1 cellular context compared by ENCODE assay signal in the genomic region with DNA sequence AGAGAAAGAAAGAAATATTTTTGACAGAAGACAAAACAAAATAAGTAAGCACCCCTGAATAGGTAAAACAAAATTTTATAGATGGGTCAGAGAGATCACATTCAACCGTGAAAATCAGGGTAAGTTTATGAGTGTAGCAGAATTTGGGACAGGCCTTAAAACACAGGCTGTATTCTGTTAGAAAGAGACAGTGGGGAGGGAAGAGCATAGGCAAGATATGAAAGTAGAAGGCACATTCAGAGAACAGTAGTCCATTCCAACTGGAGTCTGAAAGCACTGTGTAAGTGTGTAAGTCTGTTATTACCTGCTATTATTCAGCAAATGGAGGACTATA.
TF ChIP-seq lines count a peak whose summit lies in the region.

No MANE protein-coding gene starts in this region.

TF ChIP-seq in A549, 52 proteins besides CTCF, POLR2A, EP300 and RAD21 (continued from another document):
- TF ChIP-seq, protein P1, sequence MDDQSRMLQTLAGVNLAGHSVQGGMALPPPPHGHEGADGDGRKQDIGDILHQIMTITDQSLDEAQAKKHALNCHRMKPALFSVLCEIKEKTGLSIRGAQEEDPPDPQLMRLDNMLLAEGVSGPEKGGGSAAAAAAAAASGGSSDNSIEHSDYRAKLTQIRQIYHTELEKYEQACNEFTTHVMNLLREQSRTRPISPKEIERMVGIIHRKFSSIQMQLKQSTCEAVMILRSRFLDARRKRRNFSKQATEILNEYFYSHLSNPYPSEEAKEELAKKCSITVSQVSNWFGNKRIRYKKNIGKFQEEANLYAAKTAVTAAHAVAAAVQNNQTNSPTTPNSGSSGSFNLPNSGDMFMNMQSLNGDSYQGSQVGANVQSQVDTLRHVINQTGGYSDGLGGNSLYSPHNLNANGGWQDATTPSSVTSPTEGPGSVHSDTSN (IDR thresholded peaks at IDR 0.05): no peak
- no peak for TF ChIP-seq CHD4 (IDR thresholded peaks at IDR 0.05; ENCODE audit: borderline replicate concordance)
- TF ChIP-seq FOSB (CRISPR knock-in tag; IDR thresholded peaks at IDR 0.05): no peak
- TF ChIP-seq HOXB13 (CRISPR knock-in tag; IDR thresholded peaks at IDR 0.05; ENCODE audit: low read depth): no peak
- no peak for TF ChIP-seq NPAS2 (CRISPR knock-in tag; IDR thresholded peaks at IDR 0.05; ENCODE audit: borderline replicate concordance)
- TF ChIP-seq TP53 (CRISPR knock-in tag; IDR thresholded peaks at IDR 0.05): no peak
- TF ChIP-seq, protein P2, sequence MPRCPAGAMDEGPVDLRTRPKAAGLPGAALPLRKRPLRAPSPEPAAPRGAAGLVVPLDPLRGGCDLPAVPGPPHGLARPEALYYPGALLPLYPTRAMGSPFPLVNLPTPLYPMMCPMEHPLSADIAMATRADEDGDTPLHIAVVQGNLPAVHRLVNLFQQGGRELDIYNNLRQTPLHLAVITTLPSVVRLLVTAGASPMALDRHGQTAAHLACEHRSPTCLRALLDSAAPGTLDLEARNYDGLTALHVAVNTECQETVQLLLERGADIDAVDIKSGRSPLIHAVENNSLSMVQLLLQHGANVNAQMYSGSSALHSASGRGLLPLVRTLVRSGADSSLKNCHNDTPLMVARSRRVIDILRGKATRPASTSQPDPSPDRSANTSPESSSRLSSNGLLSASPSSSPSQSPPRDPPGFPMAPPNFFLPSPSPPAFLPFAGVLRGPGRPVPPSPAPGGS (IDR thresholded peaks at IDR 0.05): no peak
- TF ChIP-seq HOXA7 (CRISPR knock-in tag; IDR thresholded peaks at IDR 0.05): no peak
- no peak for TF ChIP-seq KDM1A (IDR thresholded peaks at IDR 0.05; ENCODE audit: low read depth)
- no peak for TF ChIP-seq HDAC2 (IDR thresholded peaks at IDR 0.05)
- TF ChIP-seq HEYL (CRISPR knock-in tag; IDR thresholded peaks at IDR 0.05): no peak
